11 cellular contexts compared by ENCODE assay signal in genomic region chr18:42953306-42953705, GRCh38.
"Had no signal": no experiment of that assay in that cellular context is flagged by ENCODE, and none has a peak within 500 bp of the region (broad histone marks: within the 10 kb centered on the region; RNA-seq: fewer than 3 reads in every experiment).

No MANE protein-coding gene starts in this region.

- H3K9ac ChIP-seq: GM23248 had no signal

- ATAC-seq: GM23338, HCT116 had no signal

- H3K4me1 ChIP-seq: HAP-1 had no signal

- DNase-seq: GM23248, GOT3, H7, H9, HCEC 1CT, HFFc6 had no signal

- H3K9me3 ChIP-seq: HAP-1 had no signal

- H3K36me3 ChIP-seq: HAP-1 had no signal

- FAIRE-seq: H1, H54 had no signal

- H3K27ac ChIP-seq: GM23248 had no signal

- H3K4me2 ChIP-seq: GM23338 had no signal

- H3K4me3 ChIP-seq: GM23248, GM23338, HAP-1 had no signal
